1 cellular context compared by ENCODE assay signal in the genomic region with DNA sequence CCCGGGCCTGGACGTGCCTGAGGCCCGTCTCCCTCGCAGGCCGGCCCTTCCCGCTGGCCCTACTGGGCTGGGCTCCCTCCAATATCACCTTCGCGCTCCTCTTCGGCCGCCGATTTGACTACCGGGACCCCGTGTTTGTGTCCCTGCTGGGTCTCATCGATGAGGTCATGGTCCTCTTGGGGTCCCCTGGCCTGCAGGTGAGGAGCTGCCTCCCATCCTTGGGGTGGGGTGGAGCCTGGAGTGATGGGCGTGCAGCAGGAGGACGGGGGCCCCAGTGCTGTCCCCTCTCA.
TF ChIP-seq lines count a peak whose summit lies in the region.

No MANE protein-coding gene starts in this region.

TF ChIP-seq in H1, 55 proteins besides CTCF, POLR2A, EP300 and RAD21:
- no peak for TF ChIP-seq CEBPB (IDR thresholded peaks at IDR 0.05; ENCODE audit: low read depth, low read length)
- no peak for TF ChIP-seq TBP (IDR thresholded peaks at IDR 0.05; ENCODE audit: low read depth, low read length)
- no peak for TF ChIP-seq CBX5 (IDR thresholded peaks at IDR 0.05; ENCODE audit: low read depth, low read length)
- TF ChIP-seq, protein P1, sequence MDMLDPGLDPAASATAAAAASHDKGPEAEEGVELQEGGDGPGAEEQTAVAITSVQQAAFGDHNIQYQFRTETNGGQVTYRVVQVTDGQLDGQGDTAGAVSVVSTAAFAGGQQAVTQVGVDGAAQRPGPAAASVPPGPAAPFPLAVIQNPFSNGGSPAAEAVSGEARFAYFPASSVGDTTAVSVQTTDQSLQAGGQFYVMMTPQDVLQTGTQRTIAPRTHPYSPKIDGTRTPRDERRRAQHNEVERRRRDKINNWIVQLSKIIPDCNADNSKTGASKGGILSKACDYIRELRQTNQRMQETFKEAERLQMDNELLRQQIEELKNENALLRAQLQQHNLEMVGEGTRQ (IDR thresholded peaks at IDR 0.05; ENCODE audit: low read length): no peak
- TF ChIP-seq SP4 (IDR thresholded peaks at IDR 0.05; ENCODE audit: low read length): no peak
- TF ChIP-seq GABPA (IDR thresholded peaks at IDR 0.05; ENCODE audit: borderline replicate concordance, insufficient read depth, low read length): no peak
- TF ChIP-seq SUZ12 (IDR thresholded peaks at IDR 0.05; ENCODE audit: low read length): no peak
- no peak for TF ChIP-seq KDM1A (IDR thresholded peaks at IDR 0.05; ENCODE audit: borderline replicate concordance, low read length)
- TF ChIP-seq, protein P2, sequence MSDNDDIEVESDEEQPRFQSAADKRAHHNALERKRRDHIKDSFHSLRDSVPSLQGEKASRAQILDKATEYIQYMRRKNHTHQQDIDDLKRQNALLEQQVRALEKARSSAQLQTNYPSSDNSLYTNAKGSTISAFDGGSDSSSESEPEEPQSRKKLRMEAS (IDR thresholded peaks at IDR 0.05): no peak
- TF ChIP-seq SP1 (IDR thresholded peaks at IDR 0.05; ENCODE audit: low read depth, low read length): no peak
- no peak for TF ChIP-seq PHF8 (conservative IDR thresholded peaks at IDR 0.05; ENCODE audit: low read depth, low read length)
- TF ChIP-seq ZNF274 (IDR thresholded peaks at IDR 0.05; ENCODE audit: borderline replicate concordance, extremely low read depth, low read length): no peak
- TF ChIP-seq, protein P3, sequence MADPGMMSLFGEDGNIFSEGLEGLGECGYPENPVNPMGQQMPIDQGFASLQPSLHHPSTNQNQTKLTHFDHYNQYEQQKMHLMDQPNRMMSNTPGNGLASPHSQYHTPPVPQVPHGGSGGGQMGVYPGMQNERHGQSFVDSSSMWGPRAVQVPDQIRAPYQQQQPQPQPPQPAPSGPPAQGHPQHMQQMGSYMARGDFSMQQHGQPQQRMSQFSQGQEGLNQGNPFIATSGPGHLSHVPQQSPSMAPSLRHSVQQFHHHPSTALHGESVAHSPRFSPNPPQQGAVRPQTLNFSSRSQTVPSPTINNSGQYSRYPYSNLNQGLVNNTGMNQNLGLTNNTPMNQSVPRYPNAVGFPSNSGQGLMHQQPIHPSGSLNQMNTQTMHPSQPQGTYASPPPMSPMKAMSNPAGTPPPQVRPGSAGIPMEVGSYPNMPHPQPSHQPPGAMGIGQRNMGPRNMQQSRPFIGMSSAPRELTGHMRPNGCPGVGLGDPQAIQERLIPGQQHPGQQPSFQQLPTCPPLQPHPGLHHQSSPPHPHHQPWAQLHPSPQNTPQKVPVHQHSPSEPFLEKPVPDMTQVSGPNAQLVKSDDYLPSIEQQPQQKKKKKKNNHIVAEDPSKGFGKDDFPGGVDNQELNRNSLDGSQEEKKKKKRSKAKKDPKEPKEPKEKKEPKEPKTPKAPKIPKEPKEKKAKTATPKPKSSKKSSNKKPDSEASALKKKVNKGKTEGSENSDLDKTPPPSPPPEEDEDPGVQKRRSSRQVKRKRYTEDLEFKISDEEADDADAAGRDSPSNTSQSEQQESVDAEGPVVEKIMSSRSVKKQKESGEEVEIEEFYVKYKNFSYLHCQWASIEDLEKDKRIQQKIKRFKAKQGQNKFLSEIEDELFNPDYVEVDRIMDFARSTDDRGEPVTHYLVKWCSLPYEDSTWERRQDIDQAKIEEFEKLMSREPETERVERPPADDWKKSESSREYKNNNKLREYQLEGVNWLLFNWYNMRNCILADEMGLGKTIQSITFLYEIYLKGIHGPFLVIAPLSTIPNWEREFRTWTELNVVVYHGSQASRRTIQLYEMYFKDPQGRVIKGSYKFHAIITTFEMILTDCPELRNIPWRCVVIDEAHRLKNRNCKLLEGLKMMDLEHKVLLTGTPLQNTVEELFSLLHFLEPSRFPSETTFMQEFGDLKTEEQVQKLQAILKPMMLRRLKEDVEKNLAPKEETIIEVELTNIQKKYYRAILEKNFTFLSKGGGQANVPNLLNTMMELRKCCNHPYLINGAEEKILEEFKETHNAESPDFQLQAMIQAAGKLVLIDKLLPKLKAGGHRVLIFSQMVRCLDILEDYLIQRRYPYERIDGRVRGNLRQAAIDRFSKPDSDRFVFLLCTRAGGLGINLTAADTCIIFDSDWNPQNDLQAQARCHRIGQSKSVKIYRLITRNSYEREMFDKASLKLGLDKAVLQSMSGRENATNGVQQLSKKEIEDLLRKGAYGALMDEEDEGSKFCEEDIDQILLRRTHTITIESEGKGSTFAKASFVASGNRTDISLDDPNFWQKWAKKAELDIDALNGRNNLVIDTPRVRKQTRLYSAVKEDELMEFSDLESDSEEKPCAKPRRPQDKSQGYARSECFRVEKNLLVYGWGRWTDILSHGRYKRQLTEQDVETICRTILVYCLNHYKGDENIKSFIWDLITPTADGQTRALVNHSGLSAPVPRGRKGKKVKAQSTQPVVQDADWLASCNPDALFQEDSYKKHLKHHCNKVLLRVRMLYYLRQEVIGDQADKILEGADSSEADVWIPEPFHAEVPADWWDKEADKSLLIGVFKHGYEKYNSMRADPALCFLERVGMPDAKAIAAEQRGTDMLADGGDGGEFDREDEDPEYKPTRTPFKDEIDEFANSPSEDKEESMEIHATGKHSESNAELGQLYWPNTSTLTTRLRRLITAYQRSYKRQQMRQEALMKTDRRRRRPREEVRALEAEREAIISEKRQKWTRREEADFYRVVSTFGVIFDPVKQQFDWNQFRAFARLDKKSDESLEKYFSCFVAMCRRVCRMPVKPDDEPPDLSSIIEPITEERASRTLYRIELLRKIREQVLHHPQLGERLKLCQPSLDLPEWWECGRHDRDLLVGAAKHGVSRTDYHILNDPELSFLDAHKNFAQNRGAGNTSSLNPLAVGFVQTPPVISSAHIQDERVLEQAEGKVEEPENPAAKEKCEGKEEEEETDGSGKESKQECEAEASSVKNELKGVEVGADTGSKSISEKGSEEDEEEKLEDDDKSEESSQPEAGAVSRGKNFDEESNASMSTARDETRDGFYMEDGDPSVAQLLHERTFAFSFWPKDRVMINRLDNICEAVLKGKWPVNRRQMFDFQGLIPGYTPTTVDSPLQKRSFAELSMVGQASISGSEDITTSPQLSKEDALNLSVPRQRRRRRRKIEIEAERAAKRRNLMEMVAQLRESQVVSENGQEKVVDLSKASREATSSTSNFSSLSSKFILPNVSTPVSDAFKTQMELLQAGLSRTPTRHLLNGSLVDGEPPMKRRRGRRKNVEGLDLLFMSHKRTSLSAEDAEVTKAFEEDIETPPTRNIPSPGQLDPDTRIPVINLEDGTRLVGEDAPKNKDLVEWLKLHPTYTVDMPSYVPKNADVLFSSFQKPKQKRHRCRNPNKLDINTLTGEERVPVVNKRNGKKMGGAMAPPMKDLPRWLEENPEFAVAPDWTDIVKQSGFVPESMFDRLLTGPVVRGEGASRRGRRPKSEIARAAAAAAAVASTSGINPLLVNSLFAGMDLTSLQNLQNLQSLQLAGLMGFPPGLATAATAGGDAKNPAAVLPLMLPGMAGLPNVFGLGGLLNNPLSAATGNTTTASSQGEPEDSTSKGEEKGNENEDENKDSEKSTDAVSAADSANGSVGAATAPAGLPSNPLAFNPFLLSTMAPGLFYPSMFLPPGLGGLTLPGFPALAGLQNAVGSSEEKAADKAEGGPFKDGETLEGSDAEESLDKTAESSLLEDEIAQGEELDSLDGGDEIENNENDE (IDR thresholded peaks at IDR 0.05; ENCODE audit: insufficient replicate concordance, low read length): no peak
- no peak for TF ChIP-seq CHD1 (IDR thresholded peaks at IDR 0.05; ENCODE audit: low read depth, low read length)
- TF ChIP-seq RFX5 (IDR thresholded peaks at IDR 0.05; ENCODE audit: borderline replicate concordance, low read depth, low read length): no peak
- TF ChIP-seq NANOG (IDR thresholded peaks at IDR 0.05; ENCODE audit: insufficient read depth, low read depth, low read length, poor library complexity, severe bottlenecking): no peak
- no peak for TF ChIP-seq NRF1 (IDR thresholded peaks at IDR 0.05; ENCODE audit: low read depth, low read length)
- no peak for TF ChIP-seq TCF12 (IDR thresholded peaks at IDR 0.05; ENCODE audit: low read depth, low read length)
